In the genomic region with DNA sequence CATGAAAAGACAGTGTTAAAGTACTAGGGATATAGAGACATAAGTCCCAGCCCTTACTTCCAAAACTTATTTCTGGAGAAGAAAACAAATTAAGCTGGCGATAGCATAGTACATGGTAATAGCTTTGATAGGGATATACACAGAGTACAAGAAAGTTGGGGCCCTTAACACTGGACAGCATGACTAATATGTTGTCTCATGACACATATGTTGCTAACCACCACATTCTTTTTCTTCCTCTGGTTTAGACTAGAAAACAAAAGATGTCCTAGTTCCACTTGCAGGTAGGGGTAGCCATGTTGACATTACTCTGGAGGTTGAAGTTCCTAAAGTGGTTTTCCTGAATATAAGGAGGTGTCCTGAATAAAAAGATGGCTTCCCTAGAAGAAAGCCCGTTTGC, we compare ENCODE assay signal across 13 cellular contexts.
DNase-seq lines count a peak whose midpoint lies in the region; ATAC-seq and TF ChIP-seq lines count a peak whose summit lies in the region.
"Had no signal": no experiment of that assay in that cellular context is flagged by ENCODE, and none has a peak within 500 bp of the region (broad histone marks: within the 10 kb centered on the region; RNA-seq: fewer than 3 reads in every experiment).

No MANE protein-coding gene starts in this region.

- H3K4me2 ChIP-seq in GM23248 (ENCODE audit: unreplicated experiment) = no peak overlapping the region

- H3K27ac ChIP-seq in GM23248 = no peak overlapping the region
- H3K27ac ChIP-seq: heart right ventricle had no signal

- H3K4me3 ChIP-seq in GM23248 (no peak overlapping the region), fibroblast of the aortic adventitia (ENCODE audit: low read depth, low read length) (no peak overlapping the region)
- H3K4me3 ChIP-seq: heart right ventricle had no signal

- in situ Hi-C loops in GM23248 (cut with MboI) = no loop called here

- H3K27me3 ChIP-seq in GM23248 (replicated peaks; ENCODE audit: insufficient read depth) = no peaks in the 10 kb centered on the region
- H3K27me3 ChIP-seq: heart right ventricle had no signal

- intact Hi-C loops in left ventricle myocardium superior (cut with micrococcal nuclease) = no loop called here

- TF ChIP-seq CTCF in fibroblast of the aortic adventitia (IDR thresholded peaks at IDR 0.05; ENCODE audit: insufficient read depth, low read length) = no peak

- 0 out of 2 replicates have a peak, but pooled peaks cover 9% of the 10 kb centered on the region for H3F3A ChIP-seq in GM23248 (ENCODE audit: insufficient read depth)

- no peaks in the 10 kb centered on the region for H3K9me2 ChIP-seq in GM23248 (ENCODE audit: insufficient read depth)

- H3K4me1 ChIP-seq in GM23248 (ENCODE audit: insufficient read depth) = peaks cover 8% of the 10 kb centered on the region

- H3K36me3 ChIP-seq in GM23248 (ENCODE audit: low read depth) = peaks cover 6% of the 10 kb centered on the region; the same call in 1 of the 2 replicates

- peaks cover 100% of the 10 kb centered on the region for H3K79me2 ChIP-seq in GM23248 (ENCODE audit: insufficient read depth)

- no peak overlapping the region for H2AFZ ChIP-seq in GM23248

- no peaks in the 10 kb centered on the region for H3K9me3 ChIP-seq in GM23248 (ENCODE audit: low read depth)
- H3K9me3 ChIP-seq: heart right ventricle had no signal

- no peak overlapping the region for H3K9ac ChIP-seq in GM23248

- 0 out of 2 replicates have a peak, but pooled peaks cover 4% of the 10 kb centered on the region for H4K20me1 ChIP-seq in GM23248 (ENCODE audit: insufficient read depth)

- DNase-seq in A172 (ENCODE audit: low spot score) = peak; percentile 9
- peak; percentile 61 for DNase-seq in GM23248
- DNase-seq in RPMI7951 (ENCODE audit: low read depth) = peak; percentile 42
- DNase-seq in fibroblast of the aortic adventitia (ENCODE audit: low read depth) = peak; percentile 8
- DNase-seq in NCI-H82 treated with DMSO at 0.1 percent for 48 hours (lab: John Stamatoyannopoulos, UW; ENCODE audit: unreplicated experiment) = no peak
- DNase-seq in DMS79 (lab: John Stamatoyannopoulos, UW) = no peak
- no peak for DNase-seq in T-helper 9 cell
- DNase-seq in left ventricle myocardium superior = no peak
- DNase-seq: GOT3, heart right ventricle, kidney, NCI-H2029 treated with DMSO at 0.1 percent for 48 hours, NCI-H524 had no signal

- ATAC-seq in left ventricle myocardium superior = no peak
- ATAC-seq: heart right ventricle had no signal

- WGBS in GM23248 (ENCODE audit: low coverage in 1 of 2, low lambda C conversion rate in 2 of 2, missing lambda C conversion rate in 2 of 2), 2 experiments = 97 to 99% methylated on average over 2 of the region's 2 CpGs

Comparison
In these comparisons a context has a peak if more than half of its experiments do, and no peak if none do; other contexts are left out.
1. DNase-seq: peak in A172 (single experiment), GM23248 (single experiment), RPMI7951 (single experiment) and fibroblast of the aortic adventitia (single experiment); none in NCI-H82 treated with DMSO at 0.1 percent for 48 hours (single experiment), DMS79 (single experiment), T-helper 9 cell (single experiment) and left ventricle myocardium superior (single experiment).